8 cellular contexts compared by ENCODE assay signal in genomic region chr21:41877901-41878830, GRCh38. TPM values are rescaled to one million over a fixed set of nuclear protein-coding genes. Genes with fewer than 3 reads are reported as not detected.
A peak's percentile ranks its signal among the peaks of the same experiment; 100 is the strongest.
DNase-seq lines count a peak whose midpoint lies in the region; ATAC-seq and TF ChIP-seq lines count a peak whose summit lies in the region.

No MANE protein-coding gene starts in this region.

- ATAC-seq in HG02588 (IDR thresholded peaks at IDR 0.05; ENCODE audit: unreplicated experiment): peak; percentile 32
- ATAC-seq in activated CD4-positive, alpha-beta T cell treated with anti-CD3 and anti-CD28 coated beads for 36 hours: peak; percentile 24
- ATAC-seq in memory B cell (ENCODE audit: low read depth): peak; percentile 53

- POLR2A ChIA-PET in activated CD4-positive, alpha-beta T cell treated with anti-CD3 and anti-CD28 coated beads for 36 hours (lab: Charles Lee): interaction anchor here (1.0 to 1.4 kb wide), 3 partner anchors 47 to 130 kb away, joined by 3 to 9 read pairs (median 5); no protein-coding TSS in a partner anchor

- no peaks in the 10 kb centered on the region for H3K9me3 ChIP-seq in duodenal mucosa (ENCODE audit: control insufficient read depth in 1 of 2, low read length in 2 of 2)

- peak overlapping the region; percentile 79 for H3K4me3 Mint-ChIP-seq in activated CD4-positive, alpha-beta T cell treated with anti-CD3 and anti-CD28 coated beads for 36 hours
- peak overlapping the region; percentile 89 for H3K4me3 Mint-ChIP-seq in memory B cell

- peak; percentile 44 for DNase-seq in NCI-H748 (lab: John Stamatoyannopoulos, UW; ENCODE audit: unreplicated experiment)
- no peak for DNase-seq in NCI-H748 treated with DMSO at 0.1 percent for 48 hours (lab: John Stamatoyannopoulos, UW)
- peak; percentile 60 for DNase-seq in NB4 (ENCODE audit: low read depth)
- peak; percentile 42 for DNase-seq in activated CD4-positive, alpha-beta T cell treated with anti-CD3 and anti-CD28 coated beads for 36 hours
- DNase-seq in memory B cell (ENCODE audit: low spot score in 2 of 2): peak; percentile 10 to 42
- peak; percentile 61 for DNase-seq in superior temporal gyrus (ENCODE audit: extremely low spot score)

- TF ChIP-seq CTCF in NB4 (IDR thresholded peaks at IDR 0.05; ENCODE audit: low read depth, low read length): no peak

- H3K9ac ChIP-seq in duodenal mucosa (ENCODE audit: low read depth in 1 of 2, low read length in 2 of 2): peak overlapping the region; percentile 68 to 88

- H3K36me3 Mint-ChIP-seq in activated CD4-positive, alpha-beta T cell treated with anti-CD3 and anti-CD28 coated beads for 36 hours (ENCODE audit: low read depth): peaks cover 12% of the 10 kb centered on the region
- H3K36me3 Mint-ChIP-seq in memory B cell: peaks cover 4% of the 10 kb centered on the region

- TF ChIP-seq POLR2A in NB4 (IDR thresholded peaks at IDR 0.05; ENCODE audit: extremely low read depth, insufficient read length): no peak

- CTCF ChIA-PET in activated CD4-positive, alpha-beta T cell treated with anti-CD3 and anti-CD28 coated beads for 36 hours (lab: Charles Lee): interaction anchor here (0.7 to 4.6 kb wide), 6 partner anchors 18 to 240 kb away, joined by 3 to 20 read pairs (median 4); no protein-coding TSS in a partner anchor

- intact Hi-C loops in activated CD4-positive, alpha-beta T cell treated with anti-CD3 and anti-CD28 coated beads for 36 hours (cut with DNase I, micrococcal nuclease): loop anchor here (5.0 kb wide), 5 partner anchors 111 to 516 kb away; partner anchors contain the start of genes MX2 (in 1 of the 2) and RIPK4 (in 1 of the 2)

- no peaks in the 10 kb centered on the region for H3K27me3 Mint-ChIP-seq in activated CD4-positive, alpha-beta T cell treated with anti-CD3 and anti-CD28 coated beads for 36 hours
- H3K27me3 Mint-ChIP-seq in memory B cell: no peaks in the 10 kb centered on the region

- no peaks in the 10 kb centered on the region for H3K36me3 ChIP-seq in duodenal mucosa (ENCODE audit: control insufficient read depth in 1 of 2, insufficient read depth in 2 of 2, low read length in 2 of 2)

- no peaks in the 10 kb centered on the region for H3K9me3 Mint-ChIP-seq in activated CD4-positive, alpha-beta T cell treated with anti-CD3 and anti-CD28 coated beads for 36 hours (ENCODE audit: low read depth)
- H3K9me3 Mint-ChIP-seq in memory B cell: no peaks in the 10 kb centered on the region

- peaks cover 5 to 14% of the 10 kb centered on the region in 2 donors for H3K4me1 ChIP-seq in duodenal mucosa (ENCODE audit: control insufficient read depth in 1 of 2, insufficient read depth in 2 of 2, low read length in 2 of 2)

- H3K27ac Mint-ChIP-seq in activated CD4-positive, alpha-beta T cell treated with anti-CD3 and anti-CD28 coated beads for 36 hours: peak overlapping the region; percentile 89
- H3K27ac Mint-ChIP-seq in memory B cell: peak overlapping the region; percentile 68

- no peaks in the 10 kb centered on the region for H3K27me3 ChIP-seq in duodenal mucosa (ENCODE audit: control insufficient read depth in 1 of 2, insufficient read depth in 2 of 2, low read length in 2 of 2)

- peaks cover 23% of the 10 kb centered on the region for H3K4me1 Mint-ChIP-seq in activated CD4-positive, alpha-beta T cell treated with anti-CD3 and anti-CD28 coated beads for 36 hours
- H3K4me1 Mint-ChIP-seq in memory B cell: peaks cover 30% of the 10 kb centered on the region

- H3K27ac ChIP-seq in duodenal mucosa (ENCODE audit: low read depth, low read length): no peak overlapping the region

- H3K4me3 ChIP-seq in NB4 (ENCODE audit: low read depth, low read length): peak overlapping the region; percentile 81
- peak overlapping the region; percentile 81 to 82 for H3K4me3 ChIP-seq in duodenal mucosa (ENCODE audit: low read depth in 1 of 2, low read length in 2 of 2)

RNA-seq across cellular contexts. Expression of gene PRDM15, which starts 1.0 kb away (rescaled TPM):
- 10 to 100 TPM; 11.8 to 13.0 TPM for total RNA-seq in activated CD4-positive, alpha-beta T cell treated with anti-CD3 and anti-CD28 coated beads for 36 hours
